In genomic region chr10:124563320-124563719, GRCh38 we compare ENCODE assay signal across 32 cellular contexts.
"Had no signal": no experiment of that assay in that cellular context is flagged by ENCODE, and none has a peak within 500 bp of the region (broad histone marks: within the 10 kb centered on the region; RNA-seq: fewer than 3 reads in every experiment).

No MANE protein-coding gene starts in this region.

- H3K4me1 ChIP-seq: breast epithelium had no signal

- DNase-seq: activated CD4-positive, alpha-beta T cell treated with anti-CD3 and anti-CD28 coated beads, Interleukin-2, amount 10 ng/mL, durations not matched to agents 24 days and 14 days; activated CD4-positive, alpha-beta T cell treated with anti-CD3 and anti-CD28 coated beads, Interleukin-2, amount 50 U/mL, for 4 hours; activated CD8-positive, alpha-beta T cell treated with anti-CD3 and anti-CD28 coated beads for 36 hours; activated effector memory CD4-positive, alpha-beta T cell treated with anti-CD3 and anti-CD28 coated beads, Interleukin-2, amount 50 U/mL, for 16 hours; activated naive CD4-positive, alpha-beta T cell; activated naive CD4-positive, alpha-beta T cell treated with anti-CD3 and anti-CD28 coated beads, Interleukin-2, amount 50 U/mL, for 16 hours; activated naive CD8-positive, alpha-beta T cell treated with anti-CD3 and anti-CD28 coated beads, Interleukin-2, amount 10 ng/mL, durations not matched to agents 7 days and 5 days; activated T-cell treated with anti-CD3 and anti-CD28 coated beads, Interleukin-2, amount 50 U/mL, for 1 hour; activated T-cell treated with anti-CD3 and anti-CD28 coated beads, Interleukin-2, amount 50 U/mL, for 72 hours; amygdala; body of pancreas; Kasumi-1; KBM-7; MG63; NCI-H1092; NCI-H1417; NCI-H146; NCI-H187 treated with DMSO at 0.1 percent for 48 hours; NCI-H2081; NCI-H2171 treated with DMSO at 0.1 percent for 48 hours; NCI-H2227 treated with DMSO at 0.1 percent for 48 hours; NCI-H446; NCI-H510A treated with DMSO at 0.1 percent for 48 hours; NCI-H526 treated with DMSO at 0.1 percent for 48 hours; NK-92 treated with Interleukin-12 subunit alpha and Interleukin-12 subunit beta, amount 100 ng/mL, for 24 hours; PC-9; Right ventricle myocardium superior; T1000; WERI-Rb-1 had no signal

- H3K27ac ChIP-seq: body of pancreas, breast epithelium, PC-9, RWPE1, WERI-Rb-1 had no signal

- H3K9me3 ChIP-seq: body of pancreas, breast epithelium, MG63 had no signal

- H3K9me3 Mint-ChIP-seq: activated CD4-positive, alpha-beta T cell treated with anti-CD3 and anti-CD28 coated beads, Interleukin-2, amount 10 ng/mL, durations not matched to agents 24 days and 14 days; activated CD8-positive, alpha-beta T cell treated with anti-CD3 and anti-CD28 coated beads for 36 hours; activated naive CD8-positive, alpha-beta T cell treated with anti-CD3 and anti-CD28 coated beads, Interleukin-2, amount 10 ng/mL, durations not matched to agents 7 days and 5 days; activated T-helper 17 cell treated with anti-CD3 and anti-CD28 coated beads, Interleukin-2, amount 50 U/mL, for 72 hours had no signal

- H3K4me2 ChIP-seq: PC-9 had no signal

- H3K27me3 ChIP-seq: body of pancreas, breast epithelium, MG63 had no signal

- H3K27ac Mint-ChIP-seq: activated CD4-positive, alpha-beta T cell treated with anti-CD3 and anti-CD28 coated beads, Interleukin-2, amount 10 ng/mL, durations not matched to agents 24 days and 14 days; activated CD8-positive, alpha-beta T cell treated with anti-CD3 and anti-CD28 coated beads for 36 hours; activated naive CD8-positive, alpha-beta T cell treated with anti-CD3 and anti-CD28 coated beads, Interleukin-2, amount 10 ng/mL, durations not matched to agents 7 days and 5 days; activated T-cell treated with anti-CD3 and anti-CD28 coated beads, Interleukin-2, amount 50 U/mL, for 72 hours; activated T-helper 17 cell treated with anti-CD3 and anti-CD28 coated beads, Interleukin-2, amount 50 U/mL, for 72 hours had no signal

- H2AFZ ChIP-seq: PC-9 had no signal

- H3K36me3 Mint-ChIP-seq: activated naive CD8-positive, alpha-beta T cell treated with anti-CD3 and anti-CD28 coated beads, Interleukin-2, amount 10 ng/mL, durations not matched to agents 7 days and 5 days had no signal

- ATAC-seq: activated CD8-positive, alpha-beta T cell treated with anti-CD3 and anti-CD28 coated beads for 36 hours; activated T-cell treated with anti-CD3 and anti-CD28 coated beads, Interleukin-2, amount 50 U/mL, for 72 hours; activated T-helper 17 cell treated with anti-CD3 and anti-CD28 coated beads, Interleukin-2, amount 50 U/mL, for 72 hours; body of pancreas had no signal

- H3K4me3 Mint-ChIP-seq: activated CD4-positive, alpha-beta T cell treated with anti-CD3 and anti-CD28 coated beads, Interleukin-2, amount 10 ng/mL, durations not matched to agents 24 days and 14 days; activated CD8-positive, alpha-beta T cell treated with anti-CD3 and anti-CD28 coated beads for 36 hours; activated naive CD8-positive, alpha-beta T cell treated with anti-CD3 and anti-CD28 coated beads, Interleukin-2, amount 10 ng/mL, durations not matched to agents 7 days and 5 days; activated T-cell treated with anti-CD3 and anti-CD28 coated beads, Interleukin-2, amount 50 U/mL, for 72 hours; activated T-helper 17 cell treated with anti-CD3 and anti-CD28 coated beads, Interleukin-2, amount 50 U/mL, for 72 hours had no signal

- H3K4me3 ChIP-seq: body of pancreas, breast epithelium, MG63, PC-9 had no signal

- H3K4me1 Mint-ChIP-seq: activated CD4-positive, alpha-beta T cell treated with anti-CD3 and anti-CD28 coated beads, Interleukin-2, amount 10 ng/mL, durations not matched to agents 24 days and 14 days; activated naive CD8-positive, alpha-beta T cell treated with anti-CD3 and anti-CD28 coated beads, Interleukin-2, amount 10 ng/mL, durations not matched to agents 7 days and 5 days; activated T-helper 17 cell treated with anti-CD3 and anti-CD28 coated beads, Interleukin-2, amount 50 U/mL, for 72 hours had no signal

- H3K36me3 ChIP-seq: breast epithelium, MG63, WERI-Rb-1 had no signal

- H3K27me3 Mint-ChIP-seq: activated CD8-positive, alpha-beta T cell treated with anti-CD3 and anti-CD28 coated beads for 36 hours; activated T-helper 17 cell treated with anti-CD3 and anti-CD28 coated beads, Interleukin-2, amount 50 U/mL, for 72 hours had no signal
